ENCODE assay signal across 8 cellular contexts in genomic region chr19:37654833-37655688, GRCh38. TPM values are rescaled to one million over a fixed set of nuclear protein-coding genes. Genes with fewer than 3 reads are reported as not detected.
A peak's percentile ranks its signal among the peaks of the same experiment; 100 is the strongest.
DNase-seq lines count a peak whose midpoint lies in the region; TF ChIP-seq lines count a peak whose summit lies in the region.

TSS of gene ZFP30 (minus strand) at chr19:37655465. CDS start at chr19:37647822, 7,643 bp downstream.

- DNase-seq in GM04503 (ENCODE audit: low read depth) (peak; percentile 47), HFFc6 (peak; percentile 67), NCI-H1436 treated with DMSO at 0.1 percent for 48 hours (lab: John Stamatoyannopoulos, UW) (peak; percentile 34), T1000 (lab: John Stamatoyannopoulos, UW) (peak; percentile 86), skeletal muscle cell (ENCODE audit: low read depth) (peak; percentile 60), SIG-M5 treated with dmso at 0.1 percent for 504 hours (lab: John Stamatoyannopoulos, UW; ENCODE audit: unreplicated experiment) (no peak)

- H3K9me3 ChIP-seq in iPS-18a (ENCODE audit: control insufficient read depth, low read depth, low read length) = no peaks in the 10 kb centered on the region

- H3K4me3 ChIP-seq in iPS-18a (ENCODE audit: low read length) = peak within 1 kb of the TSS; percentile 79
- H3K4me3 ChIP-seq in skeletal muscle cell (ENCODE audit: low read depth, low read length) = peak within 1 kb of the TSS; percentile 90

- H3K9ac ChIP-seq in iPS-18a (ENCODE audit: low read length) = peak within 1 kb of the TSS; percentile 62

- H3K27me3 ChIP-seq in iPS-18a (ENCODE audit: control insufficient read depth, insufficient read depth, low read length) = peaks cover 11% of the 10 kb centered on the region

- TF ChIP-seq CTCF in HFFc6 (IDR thresholded peaks at IDR 0.05) (no peak), brain (conservative IDR thresholded peaks at IDR 0.05) (no peak)

- peak within 1 kb of the TSS; percentile 87 for H3K4me3 Mint-ChIP-seq in HFFc6
- peak within 1 kb of the TSS; percentile 88 to 96 (median 91) for H3K4me3 Mint-ChIP-seq in brain

- H3K36me3 Mint-ChIP-seq in HFFc6 (ENCODE audit: low read depth) (peaks cover 32% of the 10 kb centered on the region), brain (peaks cover 59% of the 10 kb centered on the region)

- H3K36me3 ChIP-seq in iPS-18a (ENCODE audit: control insufficient read depth, low read depth, low read length) = no peaks in the 10 kb centered on the region

- peak within 1 kb of the TSS; percentile 93 for H3K27ac Mint-ChIP-seq in HFFc6
- H3K27ac Mint-ChIP-seq in brain = peak within 1 kb of the TSS; percentile 94 to 99 (median 98)

- H3K27me3 Mint-ChIP-seq in HFFc6 (ENCODE audit: insufficient read depth) (peaks cover 2% of the 10 kb centered on the region; the same call in 1 of the 2 replicates), brain (peaks cover 7% of the 10 kb centered on the region)

- H3K4me1 Mint-ChIP-seq in HFFc6 (ENCODE audit: low read depth) (peaks cover 23% of the 10 kb centered on the region), brain (peaks cover 42% of the 10 kb centered on the region)

- H3K4me1 ChIP-seq in iPS-18a (ENCODE audit: control insufficient read depth, low read depth, low read length) = peaks cover 7% of the 10 kb centered on the region

- no peak within 1 kb of the TSS for H3K27ac ChIP-seq in iPS-18a (ENCODE audit: low read length)

- H3K9me3 Mint-ChIP-seq in HFFc6 = peaks cover 42% of the 10 kb centered on the region
- peaks cover 29 to 53% (median 33%) of the 10 kb centered on the region in 5 experiments for H3K9me3 Mint-ChIP-seq in brain

RNA-seq across cellular contexts. Expression of gene ZFP30, which starts in this region (rescaled TPM):
- total RNA-seq in HFFc6 (2021; fragmentation: NEBNext Ultra II Directional; extraction: Animal tissue kit (Norgen Biotek cat#: 25700)) = 1 to 10 TPM; 6.4 to 7.6 (median 6.9) TPM
- polyA plus RNA-seq in brain (ENCODE audit: insufficient read depth, low read depth, low replicate concordance) = 4.8 TPM
